ENCODE assay signal across 8 cellular contexts in genomic region chr19:1653300-1653628, GRCh38. TPM values are rescaled to one million over a fixed set of nuclear protein-coding genes. Genes with fewer than 3 reads are reported as not detected.
DNase-seq lines count a peak whose midpoint lies in the region; ATAC-seq and TF ChIP-seq lines count a peak whose summit lies in the region.

No MANE protein-coding gene starts in this region.

- intact Hi-C loops in Calu3 (cut with micrococcal nuclease; ENCODE audit: unreplicated experiment) = no loop called here

- H3K36me3 ChIP-seq in SJCRH30 = peaks cover 19% of the 10 kb centered on the region
- no peaks in the 10 kb centered on the region for H3K36me3 ChIP-seq in parathyroid adenoma (ENCODE audit: control insufficient read depth, insufficient read depth, low read length)

- H3K27me3 Mint-ChIP-seq in Calu3 (ENCODE audit: unreplicated experiment) = no peaks in the 10 kb centered on the region

- peak overlapping the region; percentile 92 for H3K4me2 ChIP-seq in parathyroid adenoma (ENCODE audit: low read length)

- TF ChIP-seq CTCF in Calu3 (IDR thresholded peaks at IDR 0.05; ENCODE audit: unreplicated experiment) = no peak
- no peak for TF ChIP-seq CTCF in fibroblast of mammary gland (conservative IDR thresholded peaks at IDR 0.05; ENCODE audit: control insufficient read depth, insufficient read depth, low read depth, low read length)
- no peak for TF ChIP-seq CTCF in parathyroid adenoma (IDR thresholded peaks at IDR 0.05)

- peaks cover 31% of the 10 kb centered on the region for H3K36me3 Mint-ChIP-seq in Calu3 (ENCODE audit: insufficient read depth, unreplicated experiment)

- peak overlapping the region; percentile 73 for H3K4me3 ChIP-seq in SJCRH30
- peak overlapping the region; percentile 59 for H3K4me3 ChIP-seq in fibroblast of mammary gland (ENCODE audit: control insufficient read depth, low read depth, low read length)
- H3K4me3 ChIP-seq in parathyroid adenoma (ENCODE audit: low read depth, low read length) = peak overlapping the region; percentile 72

- H2AFZ ChIP-seq in parathyroid adenoma = peak overlapping the region; percentile 99

- TSS peak; percentile 98 for BruUV-seq in Calu3 (replicated peaks; lab: Mats Ljungman, UMichigan)

- H3K4me3 Mint-ChIP-seq in Calu3 (ENCODE audit: low read depth, unreplicated experiment) = peak overlapping the region; percentile 37

- no peak overlapping the region for H3K9ac ChIP-seq in parathyroid adenoma

- CTCF ChIA-PET in Calu3 (lab: Charles Lee) = interaction anchor here (0.9 to 1.0 kb wide), 2 partner anchors 48 to 158 kb away, joined by 3 read pairs; partner anchors contain the start of gene UQCR11

- H3K9me3 ChIP-seq in SJCRH30 (replicated peaks) = no peaks in the 10 kb centered on the region
- no peaks in the 10 kb centered on the region for H3K9me3 ChIP-seq in parathyroid adenoma (ENCODE audit: control insufficient read depth, low read length)

- H3K4me1 Mint-ChIP-seq in Calu3 (ENCODE audit: low read depth, unreplicated experiment) = peaks cover 15% of the 10 kb centered on the region

- no peaks in the 10 kb centered on the region for H3K9me3 Mint-ChIP-seq in Calu3 (ENCODE audit: low read depth, unreplicated experiment)

- H3K79me2 ChIP-seq in parathyroid adenoma = no peaks in the 10 kb centered on the region

- H3K27ac Mint-ChIP-seq in Calu3 (ENCODE audit: unreplicated experiment) = peak overlapping the region; percentile 30

- ATAC-seq in GM18511 (IDR thresholded peaks at IDR 0.05; ENCODE audit: unreplicated experiment) = no peak

- H3K27me3 ChIP-seq in SJCRH30 (peaks cover 7% of the 10 kb centered on the region; the same call in 1 of the 2 replicates), parathyroid adenoma (ENCODE audit: control insufficient read depth, insufficient read depth, low read length) (no peaks in the 10 kb centered on the region)

- H3K27ac ChIP-seq in SJCRH30 = peak overlapping the region; percentile 100
- H3K27ac ChIP-seq in parathyroid adenoma = peak overlapping the region; percentile 100

- DNase-seq in Calu3 = no peak
- no peak for DNase-seq in SJCRH30
- no peak for DNase-seq in fibroblast of mammary gland (ENCODE audit: low read depth)
- DNase-seq in glomerular visceral epithelial cell (ENCODE audit: extremely low spot score) = no peak
- no peak for DNase-seq in pons (ENCODE audit: low spot score)
- no peak for DNase-seq in HuH-7.5 (ENCODE audit: low spot score)

- H3K4me1 ChIP-seq in SJCRH30 (peaks cover 20% of the 10 kb centered on the region), parathyroid adenoma (peaks cover 3% of the 10 kb centered on the region)

RNA-seq across cellular contexts. Expression of gene TCF3, which starts 0.8 kb away (rescaled TPM):
- 102 and 110 TPM in 2 replicates for total RNA-seq in Calu3 (2022)
- total RNA-seq in SJCRH30 (2014; rRNA removed; shearing (Covaris generic)) = 81.8 and 95.8 TPM in 2 replicates

RNA-seq across cellular contexts. Expression of gene UQCR11, which starts 48.0 kb away (rescaled TPM):
- total RNA-seq in Calu3 (2022) = 148 and 149 TPM in 2 replicates
- total RNA-seq in SJCRH30 (2014; rRNA removed; shearing (Covaris generic)) = 95.0 and 100 TPM in 2 replicates
